15 cellular contexts compared by ENCODE assay signal in genomic region chr18:37252342-37252741, GRCh38.
"Had no signal": no experiment of that assay in that cellular context is flagged by ENCODE, and none has a peak within 500 bp of the region (broad histone marks: within the 10 kb centered on the region; RNA-seq: fewer than 3 reads in every experiment).

No MANE protein-coding gene starts in this region.

- H3K36me3 Mint-ChIP-seq: stimulated activated naive B cell treated with anti-CD40 and anti-IgM and Interleukin-4, amounts not matched to agents 10 μg/mL and 1 μg/mL and 100 μg/mL, for 72 hours had no signal

- H3K36me3 ChIP-seq: adrenal gland, lower lobe of right lung, sigmoid colon, tibial nerve had no signal

- H3K4me3 Mint-ChIP-seq: activated T-cell treated with anti-CD3 and anti-CD28 coated beads, Interleukin-2, amount 50 U/mL, for 4 hours had no signal

- DNase-seq: activated CD4-positive, alpha-beta T cell treated with anti-CD3 and anti-CD28 coated beads, Interleukin-2, amount 50 U/mL, for 4 hours; activated CD4-positive, CD25-positive, alpha-beta regulatory T cell treated with anti-CD3 and anti-CD28 coated beads, Interleukin-2, amount 50 U/mL, for 72 hours; activated naive CD4-positive, alpha-beta T cell; activated T-cell treated with anti-CD3 and anti-CD28 coated beads, Interleukin-2, amount 50 U/mL, for 4 hours; adrenal gland; effector memory CD4-positive, alpha-beta T cell; erythroblast; lower lobe of right lung; midbrain; sigmoid colon; stimulated activated CD4-positive, alpha-beta T cell treated with anti-CD3 and anti-CD28 coated beads, Interleukin-2, amount 100 ng/mL, for 24 hours; stimulated activated naive B cell treated with anti-CD40 and anti-IgM and Interleukin-4, amounts not matched to agents 10 μg/mL and 1 μg/mL and 100 μg/mL, for 72 hours had no signal

- H3K4me3 ChIP-seq: adrenal gland, body of pancreas, sigmoid colon, SK-N-MC, tibial nerve had no signal

- ATAC-seq: activated T-cell treated with anti-CD3 and anti-CD28 coated beads, Interleukin-2, amount 50 U/mL, for 4 hours; body of pancreas; lower lobe of right lung; stimulated activated naive B cell treated with anti-CD40 and anti-IgM and Interleukin-4, amounts not matched to agents 10 μg/mL and 1 μg/mL and 100 μg/mL, for 72 hours had no signal

- H3K27me3 ChIP-seq: body of pancreas had no signal

- H3K27ac Mint-ChIP-seq: stimulated activated naive B cell treated with anti-CD40 and anti-IgM and Interleukin-4, amounts not matched to agents 10 μg/mL and 1 μg/mL and 100 μg/mL, for 72 hours had no signal

- H3K9me3 ChIP-seq: adrenal gland, body of pancreas, lower lobe of right lung, sigmoid colon, tibial nerve had no signal

- H3K9me3 Mint-ChIP-seq: activated T-cell treated with anti-CD3 and anti-CD28 coated beads, Interleukin-2, amount 50 U/mL, for 4 hours; stimulated activated naive B cell treated with anti-CD40 and anti-IgM and Interleukin-4, amounts not matched to agents 10 μg/mL and 1 μg/mL and 100 μg/mL, for 72 hours had no signal

- H3K27ac ChIP-seq: adrenal gland, body of pancreas, lower lobe of right lung, sigmoid colon, SK-N-MC, tibial nerve had no signal
